Comparison of ENCODE assay signal across 8 cellular contexts in genomic region chr14:36069535-36069900, GRCh38.
DNase-seq lines count a peak whose midpoint lies in the region; ATAC-seq and TF ChIP-seq lines count a peak whose summit lies in the region.

No MANE protein-coding gene starts in this region.

- peak; percentile 55 for TF ChIP-seq RAD21 in SK-N-SH (IDR thresholded peaks at IDR 0.05; ENCODE audit: low read length)

- no peaks in the 10 kb centered on the region for H3K9me2 ChIP-seq in SK-N-SH

- no peak overlapping the region for H2AFZ ChIP-seq in SK-N-SH (ENCODE audit: low read depth)

- no peaks in the 10 kb centered on the region for H3F3A ChIP-seq in SK-N-SH (replicated peaks; ENCODE audit: insufficient read depth)

- no peak overlapping the region for H3K27ac ChIP-seq in SK-N-SH (ENCODE audit: low read depth in 2 of 2, low read length in 1 of 2)

- WGBS in SK-N-SH (ENCODE audit: low lambda C conversion rate): 25% methylated on average over 2 of the region's 2 CpGs

- no peaks in the 10 kb centered on the region for H3K36me3 Mint-ChIP-seq in nephron progenitor cell (ENCODE audit: low read depth)

- no peaks in the 10 kb centered on the region for H4K20me1 ChIP-seq in SK-N-SH (ENCODE audit: insufficient read depth)

- H3K9ac ChIP-seq in SK-N-SH: no peak overlapping the region

- no peak overlapping the region for H3K4me3 Mint-ChIP-seq in nephron progenitor cell

- TF ChIP-seq CTCF in HFF-Myc (IDR thresholded peaks at IDR 0.05; ENCODE audit: low read depth, low read length, missing control alignments) (peak; percentile 70), SK-N-SH (IDR thresholded peaks at IDR 0.05) (peak; percentile 64), nephron progenitor cell (IDR thresholded peaks at IDR 0.05) (peak; percentile 73)

- POLR2A ChIA-PET in SK-N-SH (lab: Yijun Ruan, JAX): no interaction called here

- no peaks in the 10 kb centered on the region for H3K9me3 Mint-ChIP-seq in nephron progenitor cell

- intact Hi-C loops in Right ventricle myocardium inferior (cut with DNase I) (no loop called here), cardiac septum (cut with DNase I) (no loop called here)

- H3K4me3 ChIP-seq in HFF-Myc (replicated peaks; ENCODE audit: low read depth, low read length): no peak overlapping the region
- H3K4me3 ChIP-seq in SK-N-SH (ENCODE audit: low read depth in 2 of 2, low read length in 1 of 2): no peak overlapping the region; a peak in 1 of 4 replicates

- no peak for TF ChIP-seq EP300 in SK-N-SH (IDR thresholded peaks at IDR 0.05; ENCODE audit: borderline replicate concordance in 1 of 2, low read depth in 1 of 2, low read length in 1 of 2)

- peak overlapping the region; percentile 22; the same call in 1 of the 2 replicates for H3K4me2 ChIP-seq in SK-N-SH

- no peaks in the 10 kb centered on the region for H3K9me3 ChIP-seq in SK-N-SH

- peaks cover 45% of the 10 kb centered on the region for H3K27me3 Mint-ChIP-seq in nephron progenitor cell (ENCODE audit: low read depth, poor library complexity)

- no peaks in the 10 kb centered on the region; a peak in 1 of 4 replicates for H3K4me1 ChIP-seq in SK-N-SH (ENCODE audit: control insufficient read depth in 1 of 2, insufficient read depth in 2 of 2, low read depth in 1 of 2, low read length in 1 of 2)

- no peaks in the 10 kb centered on the region for H3K4me1 Mint-ChIP-seq in nephron progenitor cell

- peaks cover 38% of the 10 kb centered on the region; the same call in 1 of the 2 replicates for H3K27me3 ChIP-seq in SK-N-SH (ENCODE audit: insufficient read depth)

- H3K79me2 ChIP-seq in SK-N-SH (ENCODE audit: insufficient read depth): no peaks in the 10 kb centered on the region

- CTCF ChIA-PET in SK-N-SH (lab: Yijun Ruan, JAX): interaction anchor here (0.6 to 5.1 kb wide), 47 partner anchors 9 to 456 kb away, joined by 3 to 69 read pairs (median 4); no protein-coding TSS in a partner anchor

- no peaks in the 10 kb centered on the region for H3K36me3 ChIP-seq in SK-N-SH (replicated peaks in 1 of 2; ENCODE audit: control insufficient read depth in 1 of 2, insufficient read depth in 2 of 2, low read length in 1 of 2)

- peak; percentile 57 for ATAC-seq in Right ventricle myocardium inferior
- peak; percentile 79 for ATAC-seq in esophagus mucosa

- no peak for DNase-seq in Right ventricle myocardium inferior (ENCODE audit: missing footprints)
- DNase-seq in cardiac septum (ENCODE audit: low spot score): no peak
- no peak for DNase-seq in HFF-Myc (ENCODE audit: extremely low read depth, low read depth)
- peak; percentile 75 for DNase-seq in NCI-H1105 treated with DMSO at 0.1 percent for 48 hours (lab: John Stamatoyannopoulos, UW)
- DNase-seq in SK-N-SH: peak; percentile 53
- DNase-seq in nephron progenitor cell: peak; percentile 43
- no peak for DNase-seq in T1000 (lab: John Stamatoyannopoulos, UW)

- no peak overlapping the region for H3K27ac Mint-ChIP-seq in nephron progenitor cell

TF ChIP-seq in SK-N-SH, 30 proteins besides CTCF, POLR2A, EP300 and RAD21:
- TF ChIP-seq SMC3 (IDR thresholded peaks at IDR 0.05; ENCODE audit: low read depth, low read length) (peak; percentile 30), FOXJ3 (CRISPR knock-in tag; IDR thresholded peaks at IDR 0.05) (no peak)

Comparison
In these comparisons a context has a peak if more than half of its experiments do, and no peak if none do; other contexts are left out.
1. DNase-seq: peak in NCI-H1105 treated with DMSO at 0.1 percent for 48 hours (single experiment), SK-N-SH (single experiment) and nephron progenitor cell (single experiment); none in Right ventricle myocardium inferior (single experiment), cardiac septum (single experiment), HFF-Myc (single experiment) and T1000 (single experiment).
2. Peak in every context shown above with its lines, with median percentiles within 50 percentile points of each other: CTCF ChIP-seq.